9 cellular contexts compared by ENCODE assay signal in genomic region chr2:31980674-31981356, GRCh38. TPM values are rescaled to one million over a fixed set of nuclear protein-coding genes. Genes with fewer than 3 reads are reported as not detected.
DNase-seq lines count a peak whose midpoint lies in the region; ATAC-seq and TF ChIP-seq lines count a peak whose summit lies in the region.
"Had no signal": no experiment of that assay in that cellular context is flagged by ENCODE, and none has a peak within 500 bp of the region (broad histone marks: within the 10 kb centered on the region; RNA-seq: fewer than 3 reads in every experiment).

No MANE protein-coding gene starts in this region.

- H3K4me1 Mint-ChIP-seq in activated T-cell treated with anti-CD3 and anti-CD28 coated beads, Interleukin-2, amount 50 U/mL, for 72 hours (ENCODE audit: low read depth): peaks cover 22% of the 10 kb centered on the region
- peaks cover 37 to 39% of the 10 kb centered on the region in 2 donors for H3K4me1 Mint-ChIP-seq in natural killer cell

- intact Hi-C loops in natural killer cell (cut with micrococcal nuclease): no loop called here

- H3K4me3 ChIP-seq in LNCaP clone FGC (ENCODE audit: low read depth, low read length) (no peak overlapping the region), cardiac fibroblast (replicated peaks in 1 of 2; ENCODE audit: low read depth in 2 of 2, low read length in 2 of 2) (no peak overlapping the region)
- H3K4me3 ChIP-seq in effector memory CD4-positive, alpha-beta T cell (ENCODE audit: insufficient read depth, low read depth, low read length, poor library complexity, severe bottlenecking): no peak overlapping the region
- H3K4me3 ChIP-seq: body of pancreas had no signal

- no peaks in the 10 kb centered on the region for H3K9me3 ChIP-seq in effector memory CD4-positive, alpha-beta T cell (ENCODE audit: control insufficient read depth, low read length)
- H3K9me3 ChIP-seq: body of pancreas had no signal

- peak overlapping the region; percentile 47 for H3K27ac Mint-ChIP-seq in activated T-cell treated with anti-CD3 and anti-CD28 coated beads, Interleukin-2, amount 50 U/mL, for 72 hours
- H3K27ac Mint-ChIP-seq in natural killer cell: peak overlapping the region; percentile 73 to 84

- no peaks in the 10 kb centered on the region for H3K27me3 Mint-ChIP-seq in activated T-cell treated with anti-CD3 and anti-CD28 coated beads, Interleukin-2, amount 50 U/mL, for 72 hours (ENCODE audit: low read depth)
- H3K27me3 Mint-ChIP-seq in natural killer cell (ENCODE audit: low read depth in 2 of 2): no peaks in the 10 kb centered on the region

- ATAC-seq in activated T-cell treated with anti-CD3 and anti-CD28 coated beads, Interleukin-2, amount 50 U/mL, for 72 hours (replicated peaks in 1 of 2): peak; percentile 80 to 83
- peak; percentile 90 to 98 (median 94) for ATAC-seq in natural killer cell
- ATAC-seq: body of pancreas had no signal

- peaks cover 2 to 4% of the 10 kb centered on the region in 2 donors for H3K9me3 Mint-ChIP-seq in activated T-cell treated with anti-CD3 and anti-CD28 coated beads, Interleukin-2, amount 50 U/mL, for 72 hours
- H3K9me3 Mint-ChIP-seq in natural killer cell: no peaks in the 10 kb centered on the region

- DNase-seq in activated T-cell treated with anti-CD3 and anti-CD28 coated beads, Interleukin-2, amount 50 U/mL, for 72 hours: no peak
- DNase-seq in activated T-cell treated with anti-CD3 and anti-CD28 coated beads, Interleukin-2, amount 50 U/mL, for 1 hour: no peak
- DNase-seq in HCEC 1CT (peak; percentile 61), LNCaP clone FGC (ENCODE audit: low read depth) (peak; percentile 17), cardiac fibroblast (ENCODE audit: low read depth in 2 of 2) (peak; percentile 58 to 62), natural killer cell (no peak), nucleus accumbens (lab: John Stamatoyannopoulos, UW) (no peak)
- DNase-seq in effector memory CD4-positive, alpha-beta T cell: no peak

- H3K36me3 Mint-ChIP-seq in activated T-cell treated with anti-CD3 and anti-CD28 coated beads, Interleukin-2, amount 50 U/mL, for 72 hours (ENCODE audit: insufficient read depth in 2 of 2): peaks cover 0 to 6% of the 10 kb centered on the region in 2 donors
- H3K36me3 Mint-ChIP-seq in natural killer cell: no peaks in the 10 kb centered on the region

- TF ChIP-seq CTCF in LNCaP clone FGC (IDR thresholded peaks at IDR 0.05; ENCODE audit: control insufficient read depth, extremely low read depth, insufficient read depth) (no peak), cardiac fibroblast (IDR thresholded peaks at IDR 0.05; ENCODE audit: low read depth, low read length) (peak; percentile 11), natural killer cell (IDR thresholded peaks at IDR 0.05) (no peak)

- H3K4me3 Mint-ChIP-seq in activated T-cell treated with anti-CD3 and anti-CD28 coated beads, Interleukin-2, amount 50 U/mL, for 72 hours: peak overlapping the region in 1 of 2 donors; percentile 21
- H3K4me3 Mint-ChIP-seq in natural killer cell: peak overlapping the region; percentile 7

- H3K4me1 ChIP-seq in effector memory CD4-positive, alpha-beta T cell (ENCODE audit: control insufficient read depth, insufficient read depth, low read length, poor library complexity, severe bottlenecking): no peaks in the 10 kb centered on the region
- H3K4me1 ChIP-seq: body of pancreas had no signal

- no peaks in the 10 kb centered on the region for H3K36me3 ChIP-seq in effector memory CD4-positive, alpha-beta T cell (ENCODE audit: control insufficient read depth, insufficient read depth, low read length)

- no peak overlapping the region for H3K27ac ChIP-seq in effector memory CD4-positive, alpha-beta T cell (ENCODE audit: insufficient read depth, low read length, poor library complexity, severe bottlenecking)
- H3K27ac ChIP-seq: body of pancreas had no signal

- H3K27me3 ChIP-seq in effector memory CD4-positive, alpha-beta T cell (replicated peaks; ENCODE audit: control insufficient read depth, insufficient read depth, low read length, poor library complexity, severe bottlenecking): no peaks in the 10 kb centered on the region
- H3K27me3 ChIP-seq: body of pancreas had no signal

RNA-seq across cellular contexts. Expression of gene MEMO1, which starts 30.0 kb away (rescaled TPM):
- total RNA-seq in activated T-cell treated with anti-CD3 and anti-CD28 coated beads, Interleukin-2, amount 50 U/mL, for 72 hours: 10 to 100 TPM; 45.9 to 47.7 TPM
- total RNA-seq in natural killer cell: 10 to 100 TPM; 48.6 to 51.9 (median 51.7) TPM

RNA-seq across cellular contexts. Expression of gene DPY30, which starts 58.8 kb away (rescaled TPM):
- total RNA-seq in activated T-cell treated with anti-CD3 and anti-CD28 coated beads, Interleukin-2, amount 50 U/mL, for 72 hours: 10 to 100 TPM; 59.1 to 70.9 TPM
- total RNA-seq in natural killer cell: 10 to 100 TPM; 24.3 to 36.6 (median 25.7) TPM

Comparison
In these comparisons a context has a peak if more than half of its experiments do, and no peak if none do; other contexts are left out.
1. DNase-seq: peak in HCEC 1CT (single experiment), LNCaP clone FGC (single experiment) and cardiac fibroblast (2 of 2); none in activated T-cell treated with anti-CD3 and anti-CD28 coated beads, Interleukin-2, amount 50 U/mL, for 72 hours (0 of 2), activated T-cell treated with anti-CD3 and anti-CD28 coated beads, Interleukin-2, amount 50 U/mL, for 1 hour (single experiment), natural killer cell (single experiment), nucleus accumbens (0 of 56) and effector memory CD4-positive, alpha-beta T cell (0 of 3).